20 cellular contexts compared by ENCODE assay signal in the genomic region with DNA sequence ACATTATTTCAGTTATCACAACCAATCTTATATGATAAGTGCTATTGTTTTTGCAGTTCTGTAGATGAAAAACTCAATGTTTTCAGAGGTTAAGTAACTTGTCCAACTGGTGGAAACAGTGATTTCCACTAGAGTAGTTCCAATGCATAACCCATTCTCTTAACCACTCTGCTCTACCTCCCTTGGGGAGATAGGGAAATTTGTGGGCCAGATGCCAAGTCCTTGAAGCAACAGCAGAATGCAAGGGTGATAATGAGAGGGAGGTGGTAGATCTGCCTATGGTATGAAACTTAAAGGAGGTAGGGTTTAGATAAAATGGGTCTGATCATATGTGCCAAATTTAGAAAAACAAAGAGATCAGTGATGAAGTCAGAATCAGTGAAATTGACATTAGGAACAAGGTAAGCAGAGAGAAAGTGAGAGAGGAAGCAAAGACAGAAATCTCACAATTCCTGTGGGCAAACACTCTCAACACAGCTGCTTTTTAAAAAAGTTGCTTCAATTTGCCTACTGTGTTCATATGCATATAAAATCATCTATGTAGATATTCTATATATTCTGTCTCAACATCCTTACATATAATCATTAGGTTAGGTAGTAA. TPM values are rescaled to one million over a fixed set of nuclear protein-coding genes. Genes with fewer than 3 reads are reported as not detected.
DNase-seq lines count a peak whose midpoint lies in the region; ATAC-seq and TF ChIP-seq lines count a peak whose summit lies in the region.
"Had no signal": no experiment of that assay in that cellular context is flagged by ENCODE, and none has a peak within 500 bp of the region (broad histone marks: within the 10 kb centered on the region; RNA-seq: fewer than 3 reads in every experiment).

No MANE protein-coding gene starts in this region.

- H3K27ac ChIP-seq in BLaER1 treated with 17β-estradiol and CSF1 and Interleukin-3, amounts not matched to agents 10 nM and 100 nM = no peak overlapping the region
- H3K27ac ChIP-seq: dorsolateral prefrontal cortex, ovary, uterus, WERI-Rb-1 had no signal

- H3K4me2 ChIP-seq in BLaER1 treated with 17β-estradiol and CSF1 and Interleukin-3, amounts not matched to agents 10 nM and 100 nM = peak overlapping the region in 6 of 11 experiments; percentile 24 to 53 (median 38); a peak in 10 of 22 replicates
- H3K4me2 ChIP-seq: smooth muscle cell had no signal

- DNase-seq in NCI-H2171 treated with DMSO at 0.1 percent for 48 hours (lab: John Stamatoyannopoulos, UW) (peak; percentile 53), erythroblast (lab: John Stamatoyannopoulos, UW) (peak; percentile 75 to 90), NCI-H82 treated with DMSO at 0.1 percent for 48 hours (lab: John Stamatoyannopoulos, UW; ENCODE audit: unreplicated experiment) (no peak)
- no peak for DNase-seq in activated naive CD4-positive, alpha-beta T cell treated with Interleukin-2 at 50 U/mL for 16 hours
- DNase-seq: activated gamma-delta T cell treated with Interleukin-2 at 50 U/mL for 16 hours, BE2C, DMS153, dorsolateral prefrontal cortex, hypothalamus, MG63, mucosa of descending colon, ovary, uterus, WERI-Rb-1 had no signal

- no peaks in the 10 kb centered on the region for H3K36me3 ChIP-seq in BLaER1 treated with 17β-estradiol and CSF1 and Interleukin-3, amounts not matched to agents 10 nM and 100 nM
- H3K36me3 ChIP-seq: BE2C, MG63, ovary, uterus, WERI-Rb-1 had no signal

- no peaks in the 10 kb centered on the region for H4K20me1 ChIP-seq in BLaER1 treated with 17β-estradiol and CSF1 and Interleukin-3, amounts not matched to agents 10 nM and 100 nM

- no peak for TF ChIP-seq POLR2A in erythroblast (IDR thresholded peaks at IDR 0.05; ENCODE audit: low read length)

- H3K4me3 ChIP-seq in BLaER1 treated with 17β-estradiol and CSF1 and Interleukin-3, amounts not matched to agents 10 nM and 100 nM = no peak overlapping the region
- H3K4me3 ChIP-seq: dorsolateral prefrontal cortex, MG63, mucosa of descending colon, ovary, smooth muscle cell, uterus had no signal

- no peaks in the 10 kb centered on the region for H3K27me3 ChIP-seq in BLaER1 treated with 17β-estradiol and CSF1 and Interleukin-3, amounts not matched to agents 10 nM and 100 nM
- H3K27me3 ChIP-seq: BE2C, dorsolateral prefrontal cortex, MG63, ovary, uterus had no signal

- 0 out of 22 replicates have a peak, but pooled peaks cover 0 to 4% (median 0%) of the 10 kb centered on the region in 11 experiments for H3K9me3 ChIP-seq in BLaER1 treated with 17β-estradiol and CSF1 and Interleukin-3, amounts not matched to agents 10 nM and 100 nM (replicated peaks in 1 of 11)
- H3K9me3 ChIP-seq: BE2C, MG63, mucosa of descending colon, ovary, uterus had no signal

- H3K4me1 ChIP-seq in BLaER1 treated with 17β-estradiol and CSF1 and Interleukin-3, amounts not matched to agents 10 nM and 100 nM = peaks cover 0 to 14% (median 12%) of the 10 kb centered on the region in 10 experiments; a peak in 11 of 20 replicates
- H3K4me1 ChIP-seq: BE2C, uterus had no signal

- H3K9ac ChIP-seq in BLaER1 treated with 17β-estradiol and CSF1 and Interleukin-3, amounts not matched to agents 10 nM and 100 nM = no peak overlapping the region

- ATAC-seq in GM18907 (IDR thresholded peaks at IDR 0.05; ENCODE audit: unreplicated experiment) (peak; percentile 59), esophagus mucosa (no peak), GM18909 (IDR thresholded peaks at IDR 0.05; ENCODE audit: poor library complexity, unreplicated experiment) (no peak)
- ATAC-seq: mucosa of descending colon, Panc1 had no signal

RNA-seq across cellular contexts. Expression of a gene that starts 50.5 kb away (rescaled TPM):
- total RNA-seq in esophagus mucosa = 28.6 TPM

Comparison
In these comparisons a context has a peak if more than half of its experiments do, and no peak if none do; other contexts are left out.
1. DNase-seq: peak in NCI-H2171 treated with DMSO at 0.1 percent for 48 hours (single experiment) and erythroblast (2 of 2); none in activated naive CD4-positive, alpha-beta T cell treated with Interleukin-2 at 50 U/mL for 16 hours (single experiment) and NCI-H82 treated with DMSO at 0.1 percent for 48 hours (single experiment).